20 cellular contexts compared by ENCODE assay signal in the genomic region with DNA sequence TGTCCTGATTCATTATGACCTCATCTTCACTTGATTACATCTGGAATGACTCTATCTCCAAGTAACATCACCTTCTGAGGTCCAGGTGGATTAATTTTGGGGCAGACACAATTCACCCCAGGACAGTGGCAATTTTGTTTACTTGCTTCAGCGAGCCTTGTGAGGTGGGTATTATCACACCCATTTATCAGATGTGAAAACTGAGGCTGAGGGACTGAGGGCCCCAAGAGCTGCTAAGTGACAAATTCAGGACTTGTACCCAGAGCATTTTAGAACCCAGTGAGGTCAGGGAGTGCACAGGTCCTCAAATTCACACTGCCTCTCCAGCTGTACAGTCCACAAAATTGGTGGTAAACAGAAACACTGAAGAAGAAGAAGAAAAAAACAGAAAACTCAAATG.
"Had no signal": no experiment of that assay in that cellular context is flagged by ENCODE, and none has a peak within 500 bp of the region (broad histone marks: within the 10 kb centered on the region; RNA-seq: fewer than 3 reads in every experiment).

No MANE protein-coding gene starts in this region.

- H3K27me3 Mint-ChIP-seq: activated CD4-positive, alpha-beta memory T cell treated with anti-CD3 and anti-CD28 coated beads, Interleukin-2, amount 10 ng/mL, durations not matched to agents 7 days and 5 days; activated CD4-positive, alpha-beta T cell treated with anti-CD3 and anti-CD28 coated beads, Interleukin-2, amount 10 ng/mL, durations not matched to agents 7 days and 5 days; activated naive CD8-positive, alpha-beta T cell had no signal

- H3K27me3 ChIP-seq: tibial nerve had no signal

- ATAC-seq: activated T-cell treated with anti-CD3 and anti-CD28 coated beads, Interleukin-2, amount 50 U/mL, for 72 hours; gastroesophageal sphincter; left cardiac atrium had no signal

- H3K4me1 Mint-ChIP-seq: activated CD4-positive, alpha-beta memory T cell treated with anti-CD3 and anti-CD28 coated beads, Interleukin-2, amount 10 ng/mL, durations not matched to agents 7 days and 5 days; activated CD4-positive, alpha-beta T cell treated with anti-CD3 and anti-CD28 coated beads, Interleukin-2, amount 10 ng/mL, durations not matched to agents 7 days and 5 days; naive B cell; neural crest cell had no signal

- H3K27ac Mint-ChIP-seq: activated CD4-positive, alpha-beta memory T cell treated with anti-CD3 and anti-CD28 coated beads, Interleukin-2, amount 10 ng/mL, durations not matched to agents 7 days and 5 days; activated CD4-positive, alpha-beta T cell treated with anti-CD3 and anti-CD28 coated beads, Interleukin-2, amount 10 ng/mL, durations not matched to agents 7 days and 5 days; activated naive CD8-positive, alpha-beta T cell; activated T-cell treated with anti-CD3 and anti-CD28 coated beads, Interleukin-2, amount 50 U/mL, for 72 hours; naive B cell had no signal

- DNase-seq: activated CD4-positive, alpha-beta memory T cell treated with anti-CD3 and anti-CD28 coated beads, Interleukin-2, amount 10 ng/mL, durations not matched to agents 7 days and 5 days; activated CD4-positive, alpha-beta T cell treated with anti-CD3 and anti-CD28 coated beads for 1 hour; activated CD4-positive, alpha-beta T cell treated with anti-CD3 and anti-CD28 coated beads, Interleukin-2, amount 10 ng/mL, durations not matched to agents 7 days and 5 days; activated naive CD4-positive, alpha-beta T cell treated with Interleukin-2 at 50 U/mL for 16 hours; activated T-cell treated with anti-CD3 and anti-CD28 coated beads for 4 hours; activated T-cell treated with anti-CD3 and anti-CD28 coated beads, Interleukin-2, amount 50 U/mL, for 72 hours; anterior cingulate cortex; dermis blood vessel endothelial cell; effector CD4-positive, alpha-beta T cell; erythroblast; hippocampal formation; left cardiac atrium; naive B cell; stimulated activated CD4-positive, alpha-beta T cell treated with anti-CD3 and anti-CD28 coated beads, Interleukin-2, amount 100 ng/mL, for 48 hours; stimulated activated naive CD4-positive, alpha-beta T cell treated with Interleukin-2 at 50 U/mL for 16 hours; T-helper 2 cell had no signal

- H3K36me3 Mint-ChIP-seq: activated naive CD8-positive, alpha-beta T cell; naive B cell had no signal

- H3K36me3 ChIP-seq: gastroesophageal sphincter, tibial nerve had no signal

- H3K4me3 ChIP-seq: gastroesophageal sphincter, tibial nerve had no signal

- H3K9me3 ChIP-seq: gastroesophageal sphincter, tibial nerve had no signal

- H3K9me3 Mint-ChIP-seq: activated CD4-positive, alpha-beta memory T cell treated with anti-CD3 and anti-CD28 coated beads, Interleukin-2, amount 10 ng/mL, durations not matched to agents 7 days and 5 days; activated CD4-positive, alpha-beta T cell treated with anti-CD3 and anti-CD28 coated beads, Interleukin-2, amount 10 ng/mL, durations not matched to agents 7 days and 5 days; activated T-cell treated with anti-CD3 and anti-CD28 coated beads, Interleukin-2, amount 50 U/mL, for 72 hours; naive B cell; neural crest cell had no signal

- H3K4me1 ChIP-seq: gastroesophageal sphincter, tibial nerve had no signal

- H3K4me3 Mint-ChIP-seq: activated CD4-positive, alpha-beta memory T cell treated with anti-CD3 and anti-CD28 coated beads, Interleukin-2, amount 10 ng/mL, durations not matched to agents 7 days and 5 days; activated CD4-positive, alpha-beta T cell treated with anti-CD3 and anti-CD28 coated beads, Interleukin-2, amount 10 ng/mL, durations not matched to agents 7 days and 5 days; activated naive CD8-positive, alpha-beta T cell; activated T-cell treated with anti-CD3 and anti-CD28 coated beads, Interleukin-2, amount 50 U/mL, for 72 hours; neural crest cell had no signal

- H3K27ac ChIP-seq: gastroesophageal sphincter, tibial nerve had no signal
